Comparison of ENCODE assay signal across 16 cellular contexts in the genomic region with DNA sequence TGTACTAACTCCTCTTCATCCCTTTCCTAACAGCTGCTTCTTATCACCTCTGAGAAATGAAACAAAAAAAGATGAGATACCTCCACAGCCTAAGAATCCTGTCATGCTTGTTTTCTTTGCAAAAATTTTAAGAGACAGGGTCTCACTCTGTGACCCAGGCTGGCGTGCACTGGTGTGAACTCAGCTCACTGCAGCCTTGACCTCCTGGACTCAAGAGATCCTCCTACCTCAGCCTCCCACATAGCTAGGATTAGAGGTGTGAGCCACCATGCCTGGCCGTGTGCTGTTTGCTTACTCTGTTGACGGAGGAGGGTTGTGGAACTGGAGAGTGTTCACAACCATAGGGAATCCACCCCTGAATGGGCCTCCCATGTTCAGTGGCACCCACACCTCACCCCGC. TPM values are rescaled to one million over a fixed set of nuclear protein-coding genes. Genes with fewer than 3 reads are reported as not detected.
DNase-seq lines count a peak whose midpoint lies in the region; ATAC-seq and TF ChIP-seq lines count a peak whose summit lies in the region.
"Had no signal": no experiment of that assay in that cellular context is flagged by ENCODE, and none has a peak within 500 bp of the region (broad histone marks: within the 10 kb centered on the region; RNA-seq: fewer than 3 reads in every experiment).

No MANE protein-coding gene starts in this region.

- no peak overlapping the region for H3K18ac ChIP-seq in trophoblast cell (ENCODE audit: low read length)

- WGBS in trophoblast cell (ENCODE audit: extremely low coverage, insufficient coverage, insufficient read length) = no CpG with 5 or more reads among the region's 4 CpGs

- H3K23ac ChIP-seq in trophoblast cell (ENCODE audit: low read length) = no peak overlapping the region

- no peak overlapping the region for H2BK5ac ChIP-seq in trophoblast cell (ENCODE audit: low read depth, low read length, poor library complexity)

- H3K27me3 ChIP-seq in trophoblast cell (ENCODE audit: insufficient read depth, low read length) = no peaks in the 10 kb centered on the region

- no peaks in the 10 kb centered on the region for H3K79me2 ChIP-seq in trophoblast cell (ENCODE audit: control insufficient read depth, insufficient read depth, low read length, poor library complexity)

- no peak overlapping the region for H3K4ac ChIP-seq in trophoblast cell (ENCODE audit: low read depth, low read length)

- H3K27me3 Mint-ChIP-seq in activated CD8-positive, alpha-beta T cell treated with anti-CD3 and anti-CD28 coated beads for 36 hours = no peaks in the 10 kb centered on the region
- H3K27me3 Mint-ChIP-seq in activated CD8-positive, alpha-beta T cell treated with anti-CD3 and anti-CD28 coated beads, Interleukin-2, amount 10 ng/mL, durations not matched to agents 7 days and 5 days (ENCODE audit: low read depth) = no peaks in the 10 kb centered on the region
- H3K27me3 Mint-ChIP-seq in immature natural killer cell (ENCODE audit: low read depth in 3 of 3) = no peaks in the 10 kb centered on the region
- H3K27me3 Mint-ChIP-seq: B cell; CD4-positive, alpha-beta T cell had no signal

- no peak overlapping the region for H2BK120ac ChIP-seq in trophoblast cell (ENCODE audit: insufficient read depth, low read length, poor library complexity)

- H3K9me3 Mint-ChIP-seq in activated CD8-positive, alpha-beta T cell treated with anti-CD3 and anti-CD28 coated beads for 36 hours = no peaks in the 10 kb centered on the region
- no peaks in the 10 kb centered on the region for H3K9me3 Mint-ChIP-seq in activated CD8-positive, alpha-beta T cell treated with anti-CD3 and anti-CD28 coated beads, Interleukin-2, amount 10 ng/mL, durations not matched to agents 7 days and 5 days (ENCODE audit: insufficient read depth)
- H3K9me3 Mint-ChIP-seq in immature natural killer cell = no peaks in the 10 kb centered on the region
- H3K9me3 Mint-ChIP-seq: CD4-positive, alpha-beta T cell had no signal

- no peak for DNase-seq in activated CD8-positive, alpha-beta T cell treated with anti-CD3 and anti-CD28 coated beads for 36 hours
- no peak for DNase-seq in activated CD8-positive, alpha-beta T cell treated with anti-CD3 and anti-CD28 coated beads, Interleukin-2, amount 10 ng/mL, durations not matched to agents 7 days and 5 days
- DNase-seq in RWPE1 (ENCODE audit: low spot score) (no peak), trophoblast cell (peak; percentile 30 to 63), immature natural killer cell (no peak), NAMALWA (ENCODE audit: low spot score) (no peak)
- DNase-seq: C1 segment of cervical spinal cord; Calu3; CD4-positive, alpha-beta T cell; DMS 273 treated with DMSO at 0.1 percent for 48 hours; HCEC 1CT; IMR-90 had no signal

- no peak overlapping the region for H2BK12ac ChIP-seq in trophoblast cell (ENCODE audit: low read length)

- no peak overlapping the region for H3K4me2 ChIP-seq in trophoblast cell (ENCODE audit: low read length)

- H2AFZ ChIP-seq in trophoblast cell (ENCODE audit: insufficient read depth, low read length, poor library complexity) = no peak overlapping the region

- H4K8ac ChIP-seq in trophoblast cell (ENCODE audit: low read depth, low read length) = no peak overlapping the region

- H3K14ac ChIP-seq in trophoblast cell (ENCODE audit: low read length) = no peak overlapping the region

- H3K36me3 ChIP-seq in trophoblast cell (ENCODE audit: control insufficient read depth in 1 of 2, insufficient read depth in 2 of 2, low read length in 2 of 2) = peaks cover 46 to 80% of the 10 kb centered on the region in 2 experiments

- no peak overlapping the region for H4K91ac ChIP-seq in trophoblast cell (ENCODE audit: low read depth, low read length)

- no peaks in the 10 kb centered on the region for H3K9me3 ChIP-seq in trophoblast cell (ENCODE audit: insufficient read depth, low read depth, low read length)

- no peak overlapping the region for H3K4me3 Mint-ChIP-seq in activated CD8-positive, alpha-beta T cell treated with anti-CD3 and anti-CD28 coated beads for 36 hours
- H3K4me3 Mint-ChIP-seq in activated CD8-positive, alpha-beta T cell treated with anti-CD3 and anti-CD28 coated beads, Interleukin-2, amount 10 ng/mL, durations not matched to agents 7 days and 5 days = no peak overlapping the region
- no peak overlapping the region for H3K4me3 Mint-ChIP-seq in immature natural killer cell
- H3K4me3 Mint-ChIP-seq: B cell; CD4-positive, alpha-beta T cell had no signal

- no peak for TF ChIP-seq CTCF in activated CD8-positive, alpha-beta T cell treated with anti-CD3 and anti-CD28 coated beads for 36 hours (IDR thresholded peaks at IDR 0.05)
- TF ChIP-seq CTCF in 22Rv1 (IDR thresholded peaks at IDR 0.05) (no peak), RWPE1 (conservative IDR thresholded peaks at IDR 0.05; ENCODE audit: low read depth) (no peak)

- H3K9ac ChIP-seq in trophoblast cell (ENCODE audit: low read length) = no peak overlapping the region

- CTCF ChIA-PET in activated CD8-positive, alpha-beta T cell treated with anti-CD3 and anti-CD28 coated beads for 36 hours (lab: Charles Lee) = no interaction called here
- CTCF ChIA-PET in activated CD8-positive, alpha-beta T cell treated with anti-CD3 and anti-CD28 coated beads, Interleukin-2, amount 10 ng/mL, durations not matched to agents 7 days and 5 days (lab: Charles Lee) = no interaction called here
- CTCF ChIA-PET in RWPE1 (lab: Yijun Ruan, JAX) = interaction anchor here (0.6 kb wide), 1 partner anchor 70 kb away, joined by 3 read pairs; no protein-coding TSS in a partner anchor

- intact Hi-C loops in activated CD8-positive, alpha-beta T cell treated with anti-CD3 and anti-CD28 coated beads for 36 hours (cut with micrococcal nuclease) = no loop called here

- H3K4me1 Mint-ChIP-seq in activated CD8-positive, alpha-beta T cell treated with anti-CD3 and anti-CD28 coated beads for 36 hours (ENCODE audit: low read depth) = no peaks in the 10 kb centered on the region
- H3K4me1 Mint-ChIP-seq in activated CD8-positive, alpha-beta T cell treated with anti-CD3 and anti-CD28 coated beads, Interleukin-2, amount 10 ng/mL, durations not matched to agents 7 days and 5 days (ENCODE audit: low read depth) = no peaks in the 10 kb centered on the region
- H3K4me1 Mint-ChIP-seq in immature natural killer cell = no peaks in the 10 kb centered on the region
- H3K4me1 Mint-ChIP-seq: B cell had no signal

- no peak overlapping the region for H4K12ac ChIP-seq in trophoblast cell (ENCODE audit: low read depth, low read length)

- H2AK5ac ChIP-seq in trophoblast cell (ENCODE audit: low read length) = no peak overlapping the region

- H3K4me3 ChIP-seq in trophoblast cell (ENCODE audit: low read depth, low read length) = no peak overlapping the region
- H3K4me3 ChIP-seq: GM12878 had no signal

- ATAC-seq in activated CD8-positive, alpha-beta T cell treated with anti-CD3 and anti-CD28 coated beads for 36 hours = no peak
- no peak for ATAC-seq in activated CD8-positive, alpha-beta T cell treated with anti-CD3 and anti-CD28 coated beads, Interleukin-2, amount 10 ng/mL, durations not matched to agents 7 days and 5 days
- ATAC-seq: GM12878 had no signal

- peaks cover 2% of the 10 kb centered on the region in 2 experiments for H3K4me1 ChIP-seq in trophoblast cell (ENCODE audit: control insufficient read depth in 1 of 2, insufficient read depth in 2 of 2, low read length in 2 of 2)

- peak overlapping the region; percentile 53; the same call in 1 of the 2 replicates for H3K27ac ChIP-seq in 22Rv1
- peak overlapping the region; percentile 30; the same call in 1 of the 2 replicates for H3K27ac ChIP-seq in RWPE1
- no peak overlapping the region for H3K27ac ChIP-seq in trophoblast cell (ENCODE audit: low read depth, low read length)
- H3K27ac ChIP-seq: HL-60 had no signal

- H3K36me3 Mint-ChIP-seq in activated CD8-positive, alpha-beta T cell treated with anti-CD3 and anti-CD28 coated beads for 36 hours (ENCODE audit: low read depth) = peaks cover 18% of the 10 kb centered on the region
- H3K36me3 Mint-ChIP-seq in activated CD8-positive, alpha-beta T cell treated with anti-CD3 and anti-CD28 coated beads, Interleukin-2, amount 10 ng/mL, durations not matched to agents 7 days and 5 days (ENCODE audit: low read depth) = peaks cover 28% of the 10 kb centered on the region
- H3K36me3 Mint-ChIP-seq in immature natural killer cell = peaks cover 11 to 50% (median 15%) of the 10 kb centered on the region in 3 donors

- peak overlapping the region; percentile 30 for H3K27ac Mint-ChIP-seq in activated CD8-positive, alpha-beta T cell treated with anti-CD3 and anti-CD28 coated beads for 36 hours
- H3K27ac Mint-ChIP-seq in activated CD8-positive, alpha-beta T cell treated with anti-CD3 and anti-CD28 coated beads, Interleukin-2, amount 10 ng/mL, durations not matched to agents 7 days and 5 days = no peak overlapping the region
- no peak overlapping the region for H3K27ac Mint-ChIP-seq in immature natural killer cell
- H3K27ac Mint-ChIP-seq: B cell; CD4-positive, alpha-beta T cell had no signal

- POLR2A ChIA-PET in activated CD8-positive, alpha-beta T cell treated with anti-CD3 and anti-CD28 coated beads for 36 hours (lab: Charles Lee) = no interaction called here
- POLR2A ChIA-PET in activated CD8-positive, alpha-beta T cell treated with anti-CD3 and anti-CD28 coated beads, Interleukin-2, amount 10 ng/mL, durations not matched to agents 7 days and 5 days (lab: Charles Lee) = no interaction called here
- POLR2A ChIA-PET in RWPE1 (lab: Yijun Ruan, JAX; ENCODE audit: low non-redundant PET) = interaction anchor here (0.7 kb wide), 1 partner anchor 16 kb away, joined by 3 read pairs; the partner anchor contains the start of gene CSRNP2

- peaks cover 2% of the 10 kb centered on the region for H3K79me1 ChIP-seq in trophoblast cell (ENCODE audit: low read length)

RNA-seq across cellular contexts. Expression of gene CSRNP2, which starts 16.2 kb away (rescaled TPM):
- 1 to 10 TPM; 9.2 to 9.6 TPM for total RNA-seq in activated CD8-positive, alpha-beta T cell treated with anti-CD3 and anti-CD28 coated beads for 36 hours
- 10 to 100 TPM; 13.4 to 13.7 TPM for total RNA-seq in activated CD8-positive, alpha-beta T cell treated with anti-CD3 and anti-CD28 coated beads, Interleukin-2, amount 10 ng/mL, durations not matched to agents 7 days and 5 days
- 24.1 and 24.9 TPM in 2 replicates for polyA plus RNA-seq in trophoblast cell (2013)
- 1 to 10 TPM in 2 of 3 donors, under 1 TPM in 1; 0.90 to 7.9 (median 7.2) TPM for polyA plus RNA-seq in immature natural killer cell

RNA-seq across cellular contexts. Expression of gene LETMD1, which starts 19.1 kb away (rescaled TPM):
- 10 to 100 TPM; 71.6 to 81.5 TPM for total RNA-seq in activated CD8-positive, alpha-beta T cell treated with anti-CD3 and anti-CD28 coated beads for 36 hours
- 10 to 100 TPM; 60.1 to 69.7 TPM for total RNA-seq in activated CD8-positive, alpha-beta T cell treated with anti-CD3 and anti-CD28 coated beads, Interleukin-2, amount 10 ng/mL, durations not matched to agents 7 days and 5 days
- 21.3 TPM in 2 replicates for polyA plus RNA-seq in trophoblast cell (2013)
- 10 to 100 TPM; 14.9 to 40.4 (median 17.7) TPM for polyA plus RNA-seq in immature natural killer cell

RNA-seq across cellular contexts. Expression of gene SLC11A2, which starts 41.0 kb away (rescaled TPM):
- total RNA-seq in activated CD8-positive, alpha-beta T cell treated with anti-CD3 and anti-CD28 coated beads for 36 hours = 10 to 100 TPM; 21.6 to 23.9 TPM
- 10 to 100 TPM; 29.9 to 36.1 TPM for total RNA-seq in activated CD8-positive, alpha-beta T cell treated with anti-CD3 and anti-CD28 coated beads, Interleukin-2, amount 10 ng/mL, durations not matched to agents 7 days and 5 days
- polyA plus RNA-seq in trophoblast cell (2013) = 33.1 and 33.8 TPM in 2 replicates
- polyA plus RNA-seq in immature natural killer cell = 10 to 100 TPM in 2 of 3 donors, 1 to 10 TPM in 1; 9.7 to 14.8 (median 11.2) TPM

Comparison
In these comparisons a context has a peak if more than half of its experiments do, and no peak if none do; other contexts are left out.
1. DNase-seq: peak in trophoblast cell (2 of 2); none in activated CD8-positive, alpha-beta T cell treated with anti-CD3 and anti-CD28 coated beads for 36 hours (single experiment), activated CD8-positive, alpha-beta T cell treated with anti-CD3 and anti-CD28 coated beads, Interleukin-2, amount 10 ng/mL, durations not matched to agents 7 days and 5 days (single experiment), RWPE1 (single experiment), immature natural killer cell (0 of 3) and NAMALWA (single experiment).